39 cellular contexts compared by ENCODE assay signal in genomic region chr9:116452227-116452626, GRCh38.
"Had no signal": no experiment of that assay in that cellular context is flagged by ENCODE, and none has a peak within 500 bp of the region (broad histone marks: within the 10 kb centered on the region; RNA-seq: fewer than 3 reads in every experiment).

No MANE protein-coding gene starts in this region.

- FAIRE-seq: astrocyte, bronchial epithelial cell, colon had no signal

- H3K36me3 Mint-ChIP-seq: activated naive CD4-positive, alpha-beta T cell treated with anti-CD3 and anti-CD28 coated beads, Interleukin-2, amount 10 ng/mL, durations not matched to agents 7 days and 5 days; activated naive CD8-positive, alpha-beta T cell treated with anti-CD3 and anti-CD28 coated beads, Interleukin-2, amount 10 ng/mL, durations not matched to agents 7 days and 5 days had no signal

- H3K27ac ChIP-seq: ascending aorta, brain microvascular endothelial cell, breast epithelium, cardiac muscle cell had no signal

- H3K27me3 ChIP-seq: adrenal gland, ascending aorta, brain microvascular endothelial cell, breast epithelium, cardiac muscle cell had no signal

- H3K27me3 Mint-ChIP-seq: activated naive CD4-positive, alpha-beta T cell treated with anti-CD3 and anti-CD28 coated beads, Interleukin-2, amount 10 ng/mL, durations not matched to agents 7 days and 5 days; activated naive CD4-positive, alpha-beta T cell treated with anti-CD3 and anti-CD28 coated beads, Interleukin-2, amount 50 U/mL, for 24 hours; activated naive CD8-positive, alpha-beta T cell; activated naive CD8-positive, alpha-beta T cell treated with anti-CD3 and anti-CD28 coated beads for 36 hours; activated naive CD8-positive, alpha-beta T cell treated with anti-CD3 and anti-CD28 coated beads, Interleukin-2, amount 10 ng/mL, durations not matched to agents 7 days and 5 days; activated naive CD8-positive, alpha-beta T cell treated with anti-CD3 and anti-CD28 coated beads, Interleukin-2, amount 50 U/mL, for 24 hours; activated T-cell treated with anti-CD3 and anti-CD28 coated beads, Interleukin-2, amount 50 U/mL, for 24 hours; activated T-helper 17 cell treated with anti-CD3 and anti-CD28 coated beads, Interleukin-2, amount 50 U/mL, for 72 hours; central memory CD8-positive, alpha-beta T cell had no signal

- H3K4me1 Mint-ChIP-seq: activated naive CD4-positive, alpha-beta T cell treated with anti-CD3 and anti-CD28 coated beads, Interleukin-2, amount 10 ng/mL, durations not matched to agents 7 days and 5 days; activated naive CD4-positive, alpha-beta T cell treated with anti-CD3 and anti-CD28 coated beads, Interleukin-2, amount 50 U/mL, for 24 hours; activated naive CD8-positive, alpha-beta T cell treated with anti-CD3 and anti-CD28 coated beads for 36 hours; activated naive CD8-positive, alpha-beta T cell treated with anti-CD3 and anti-CD28 coated beads, Interleukin-2, amount 10 ng/mL, durations not matched to agents 7 days and 5 days; activated naive CD8-positive, alpha-beta T cell treated with anti-CD3 and anti-CD28 coated beads, Interleukin-2, amount 50 U/mL, for 24 hours; activated T-helper 17 cell treated with anti-CD3 and anti-CD28 coated beads, Interleukin-2, amount 50 U/mL, for 72 hours; central memory CD8-positive, alpha-beta T cell had no signal

- H3K4me3 Mint-ChIP-seq: activated naive CD4-positive, alpha-beta T cell treated with anti-CD3 and anti-CD28 coated beads for 36 hours; activated naive CD4-positive, alpha-beta T cell treated with anti-CD3 and anti-CD28 coated beads, Interleukin-2, amount 10 ng/mL, durations not matched to agents 7 days and 5 days; activated naive CD4-positive, alpha-beta T cell treated with anti-CD3 and anti-CD28 coated beads, Interleukin-2, amount 50 U/mL, for 24 hours; activated naive CD8-positive, alpha-beta T cell; activated naive CD8-positive, alpha-beta T cell treated with anti-CD3 and anti-CD28 coated beads for 36 hours; activated naive CD8-positive, alpha-beta T cell treated with anti-CD3 and anti-CD28 coated beads, Interleukin-2, amount 10 ng/mL, durations not matched to agents 7 days and 5 days; activated naive CD8-positive, alpha-beta T cell treated with anti-CD3 and anti-CD28 coated beads, Interleukin-2, amount 50 U/mL, for 24 hours; activated T-cell treated with anti-CD3 and anti-CD28 coated beads, Interleukin-2, amount 50 U/mL, for 24 hours; activated T-cell treated with anti-CD3 and anti-CD28 coated beads, Interleukin-2, amount 50 U/mL, for 4 hours; activated T-cell treated with anti-CD3 and anti-CD28 coated beads, Interleukin-2, amount 50 U/mL, for 72 hours; activated T-helper 1 cell treated with anti-CD3 and anti-CD28 coated beads, Interleukin-12 subunit alpha, Interleukin-12 subunit beta, Interleukin-2, Interleukin-4 antibody, amounts not matched to agents 30 ng/mL and 10 ng/mL and 1 ng/mL, durations not matched to agents 14 hours and 24 hours and 36 hours; activated T-helper 17 cell treated with anti-CD3 and anti-CD28 coated beads, Interleukin-2, amount 50 U/mL, for 72 hours; brain; central memory CD8-positive, alpha-beta T cell had no signal

- H3K36me3 ChIP-seq: adrenal gland, ascending aorta, brain microvascular endothelial cell, breast epithelium, cardiac muscle cell had no signal

- H3K9me3 ChIP-seq: adrenal gland had no signal

- H3K4me3 ChIP-seq: adrenal gland, ascending aorta, breast epithelium, cardiac muscle cell had no signal

- ATAC-seq: activated naive CD4-positive, alpha-beta T cell treated with anti-CD3 and anti-CD28 coated beads, Interleukin-2, amount 50 U/mL, for 72 hours; activated naive CD8-positive, alpha-beta T cell treated with anti-CD3 and anti-CD28 coated beads, Interleukin-2, amount 50 U/mL, for 24 hours; activated T-cell treated with anti-CD3 and anti-CD28 coated beads, Interleukin-2, amount 50 U/mL, for 4 hours; activated T-cell treated with anti-CD3 and anti-CD28 coated beads, Interleukin-2, amount 50 U/mL, for 72 hours; activated T-helper 17 cell treated with anti-CD3 and anti-CD28 coated beads, Interleukin-2, amount 50 U/mL, for 72 hours had no signal

- DNase-seq: activated effector memory CD4-positive, alpha-beta T cell treated with anti-CD3 and anti-CD28 coated beads, Interleukin-2, amount 50 U/mL, for 16 hours; activated effector memory CD4-positive, alpha-beta T cell treated with Interleukin-2 at 50 U/mL for 16 hours; activated gamma-delta T cell; activated gamma-delta T cell treated with Interleukin-2 at 50 U/mL for 16 hours; activated naive CD4-positive, alpha-beta T cell; activated naive CD4-positive, alpha-beta T cell treated with anti-CD3 and anti-CD28 coated beads for 36 hours; activated naive CD4-positive, alpha-beta T cell treated with anti-CD3 and anti-CD28 coated beads, Interleukin-2, amount 10 ng/mL, durations not matched to agents 7 days and 5 days; activated naive CD4-positive, alpha-beta T cell treated with anti-CD3 and anti-CD28 coated beads, Interleukin-2, amount 50 U/mL, for 16 hours; activated naive CD4-positive, alpha-beta T cell treated with Interleukin-2 at 50 U/mL for 16 hours; activated naive CD8-positive, alpha-beta T cell treated with anti-CD3 and anti-CD28 coated beads for 36 hours; activated naive CD8-positive, alpha-beta T cell treated with anti-CD3 and anti-CD28 coated beads, Interleukin-2, amount 10 ng/mL, durations not matched to agents 7 days and 5 days; activated naive CD8-positive, alpha-beta T cell treated with anti-CD3 and anti-CD28 coated beads, Interleukin-2, amount 50 U/mL, for 24 hours; activated T-cell treated with anti-CD3 and anti-CD28 coated beads, Interleukin-2, amount 50 U/mL, for 24 hours; activated T-cell treated with anti-CD3 and anti-CD28 coated beads, Interleukin-2, amount 50 U/mL, for 4 hours; activated T-cell treated with anti-CD3 and anti-CD28 coated beads, Interleukin-2, amount 50 U/mL, for 48 hours; activated T-cell treated with anti-CD3 and anti-CD28 coated beads, Interleukin-2, amount 50 U/mL, for 72 hours; adrenal gland; amniotic stem cell; amygdala; anterior cingulate cortex; aorta; brain microvascular endothelial cell; caudate nucleus; central memory CD4-positive, alpha-beta T cell; cerebellar nuclear complex had no signal

- H3K4me1 ChIP-seq: adrenal gland, ascending aorta, breast epithelium had no signal

- H3K27ac Mint-ChIP-seq: activated naive CD4-positive, alpha-beta T cell treated with anti-CD3 and anti-CD28 coated beads for 36 hours; activated naive CD4-positive, alpha-beta T cell treated with anti-CD3 and anti-CD28 coated beads, Interleukin-2, amount 10 ng/mL, durations not matched to agents 7 days and 5 days; activated naive CD4-positive, alpha-beta T cell treated with anti-CD3 and anti-CD28 coated beads, Interleukin-2, amount 50 U/mL, for 24 hours; activated naive CD4-positive, alpha-beta T cell treated with anti-CD3 and anti-CD28 coated beads, Interleukin-2, amount 50 U/mL, for 72 hours; activated naive CD8-positive, alpha-beta T cell; activated naive CD8-positive, alpha-beta T cell treated with anti-CD3 and anti-CD28 coated beads for 36 hours; activated naive CD8-positive, alpha-beta T cell treated with anti-CD3 and anti-CD28 coated beads, Interleukin-2, amount 10 ng/mL, durations not matched to agents 7 days and 5 days; activated naive CD8-positive, alpha-beta T cell treated with anti-CD3 and anti-CD28 coated beads, Interleukin-2, amount 50 U/mL, for 24 hours; activated T-cell treated with anti-CD3 and anti-CD28 coated beads, Interleukin-2, amount 50 U/mL, for 24 hours; activated T-cell treated with anti-CD3 and anti-CD28 coated beads, Interleukin-2, amount 50 U/mL, for 72 hours; activated T-helper 1 cell treated with anti-CD3 and anti-CD28 coated beads, Interleukin-12 subunit alpha, Interleukin-12 subunit beta, Interleukin-2, Interleukin-4 antibody, amounts not matched to agents 30 ng/mL and 10 ng/mL and 1 ng/mL, durations not matched to agents 14 hours and 24 hours and 36 hours; activated T-helper 17 cell treated with anti-CD3 and anti-CD28 coated beads, Interleukin-2, amount 50 U/mL, for 72 hours; activated T-helper 2 cell treated with anti-CD3 and anti-CD28 coated beads, Interferon-gamma antibody, Interleukin-2, Interleukin-4, amounts not matched to agents 10 μg/mL and 5 μg/mL and 100 μg/mL, durations not matched to agents 14 hours and 24 hours and 36 hours; brain had no signal
